8 cellular contexts compared by ENCODE assay signal in genomic region chr10:131742371-131743000, GRCh38.
"Had no signal": no experiment of that assay in that cellular context is flagged by ENCODE, and none has a peak within 500 bp of the region (broad histone marks: within the 10 kb centered on the region; RNA-seq: fewer than 3 reads in every experiment).

No MANE protein-coding gene starts in this region.

- H3K9me3 ChIP-seq: mucosa of descending colon, thoracic aorta had no signal

- DNase-seq: amniotic stem cell; brain microvascular endothelial cell; cerebellar nuclear complex; dermis blood vessel endothelial cell; mucosa of descending colon; stimulated activated CD4-positive, alpha-beta T cell treated with anti-CD3 and anti-CD28 coated beads, Interleukin-4, amount 100 ng/mL, for 1 hour; T-helper 9 cell had no signal

- ATAC-seq: mucosa of descending colon had no signal

- H3K4me3 ChIP-seq: mucosa of descending colon, thoracic aorta had no signal

- H3K36me3 ChIP-seq: brain microvascular endothelial cell, thoracic aorta had no signal

- H3K27me3 ChIP-seq: brain microvascular endothelial cell had no signal

- H3K27ac ChIP-seq: brain microvascular endothelial cell, thoracic aorta had no signal
